ENCODE assay signal across 8 cellular contexts in the genomic region with DNA sequence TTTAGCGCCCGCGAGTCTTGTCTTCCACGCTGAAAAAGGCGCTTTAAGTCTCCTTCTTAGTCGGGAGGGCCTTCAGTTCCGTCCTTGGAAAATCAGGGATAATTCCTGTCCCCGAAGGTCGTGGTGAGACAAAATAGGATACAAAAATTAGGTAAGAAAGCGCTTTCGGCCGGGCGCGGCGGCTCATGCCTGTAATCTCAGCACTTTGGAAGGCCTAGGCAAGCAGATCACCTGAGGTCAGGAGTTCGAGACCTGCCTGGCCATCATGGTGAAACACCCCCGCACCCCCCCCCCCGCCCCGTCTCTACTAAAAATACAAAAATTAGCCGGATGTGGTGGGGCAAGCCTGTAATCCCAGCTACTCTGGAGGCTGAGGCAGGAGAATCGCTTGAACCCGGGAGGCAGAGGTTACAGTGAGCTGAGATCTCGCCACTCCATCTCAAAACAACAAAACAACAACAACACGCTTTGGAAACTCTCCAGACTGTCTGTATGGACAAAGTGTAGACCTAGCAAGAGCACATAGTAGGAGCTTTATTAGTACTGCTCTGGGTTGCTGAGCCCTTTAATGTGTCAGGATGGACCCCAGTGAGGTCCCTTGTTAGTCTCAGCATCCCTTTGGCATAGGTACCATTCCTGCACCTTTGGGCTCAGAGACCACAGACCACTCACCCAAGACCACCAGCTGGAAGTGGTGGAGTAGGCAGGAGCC. TPM values are rescaled to one million over a fixed set of nuclear protein-coding genes. Genes with fewer than 3 reads are reported as not detected.
DNase-seq lines count a peak whose midpoint lies in the region; ATAC-seq and TF ChIP-seq lines count a peak whose summit lies in the region.

No MANE protein-coding gene starts in this region.

- H3K4me1 ChIP-seq in iPS-15b (ENCODE audit: control insufficient read depth, insufficient read depth, low read length) (no peaks in the 10 kb centered on the region), smooth muscle cell (ENCODE audit: low read depth) (peaks cover 5% of the 10 kb centered on the region)

- H3K4me3 Mint-ChIP-seq in HFFc6 = peak overlapping the region; percentile 85
- peak overlapping the region; percentile 58 for H3K4me3 Mint-ChIP-seq in activated CD8-positive, alpha-beta T cell treated with anti-CD3 and anti-CD28 coated beads, Interleukin-2, amount 10 ng/mL, durations not matched to agents 7 days and 5 days

- H3K36me3 Mint-ChIP-seq in HFFc6 (ENCODE audit: low read depth) = no peaks in the 10 kb centered on the region
- H3K36me3 Mint-ChIP-seq in activated CD8-positive, alpha-beta T cell treated with anti-CD3 and anti-CD28 coated beads, Interleukin-2, amount 10 ng/mL, durations not matched to agents 7 days and 5 days (ENCODE audit: low read depth) = peaks cover 2% of the 10 kb centered on the region

- CTCF ChIA-PET in activated CD8-positive, alpha-beta T cell treated with anti-CD3 and anti-CD28 coated beads, Interleukin-2, amount 10 ng/mL, durations not matched to agents 7 days and 5 days (lab: Charles Lee) = no interaction called here

- H3K4me3 ChIP-seq in iPS-15b (ENCODE audit: low read depth, low read length) = peak overlapping the region; percentile 62
- peak overlapping the region; percentile 69 for H3K4me3 ChIP-seq in smooth muscle cell

- H3K79me2 ChIP-seq in smooth muscle cell (ENCODE audit: low read depth) = no peaks in the 10 kb centered on the region

- H3K36me3 ChIP-seq in iPS-15b (ENCODE audit: control insufficient read depth, insufficient read depth, low read length) = no peaks in the 10 kb centered on the region
- no peaks in the 10 kb centered on the region for H3K36me3 ChIP-seq in smooth muscle cell (ENCODE audit: low read depth)

- no peak overlapping the region for H3K9ac ChIP-seq in iPS-15b (ENCODE audit: low read depth, low read length)
- peak overlapping the region; percentile 64 for H3K9ac ChIP-seq in smooth muscle cell (ENCODE audit: low read depth)

- DNase-seq in HFFc6 = no peak
- no peak for DNase-seq in activated CD8-positive, alpha-beta T cell treated with anti-CD3 and anti-CD28 coated beads, Interleukin-2, amount 10 ng/mL, durations not matched to agents 7 days and 5 days
- no peak for DNase-seq in smooth muscle cell (lab: John Stamatoyannopoulos, UW; ENCODE audit: unreplicated experiment)
- no peak for DNase-seq in kidney tubule cell (ENCODE audit: low spot score)
- DNase-seq in NCI-H1417 treated with DMSO at 0.1 percent for 48 hours (lab: John Stamatoyannopoulos, UW) = no peak
- no peak for DNase-seq in stimulated activated naive CD4-positive, alpha-beta T cell treated with Interleukin-2 at 50 U/mL for 16 hours (lab: John Stamatoyannopoulos, UW)

- H3K27ac Mint-ChIP-seq in HFFc6 = peak overlapping the region; percentile 51
- H3K27ac Mint-ChIP-seq in activated CD8-positive, alpha-beta T cell treated with anti-CD3 and anti-CD28 coated beads, Interleukin-2, amount 10 ng/mL, durations not matched to agents 7 days and 5 days = no peak overlapping the region

- peaks cover 4% of the 10 kb centered on the region for H3K27me3 Mint-ChIP-seq in HFFc6 (ENCODE audit: insufficient read depth)
- H3K27me3 Mint-ChIP-seq in activated CD8-positive, alpha-beta T cell treated with anti-CD3 and anti-CD28 coated beads, Interleukin-2, amount 10 ng/mL, durations not matched to agents 7 days and 5 days (ENCODE audit: low read depth) = peaks cover 61% of the 10 kb centered on the region

- H3K9me3 Mint-ChIP-seq in HFFc6 = no peaks in the 10 kb centered on the region
- H3K9me3 Mint-ChIP-seq in activated CD8-positive, alpha-beta T cell treated with anti-CD3 and anti-CD28 coated beads, Interleukin-2, amount 10 ng/mL, durations not matched to agents 7 days and 5 days (ENCODE audit: insufficient read depth) = no peaks in the 10 kb centered on the region

- H3F3A ChIP-seq in smooth muscle cell (ENCODE audit: low read depth) = peaks cover 6% of the 10 kb centered on the region

- peaks cover 8% of the 10 kb centered on the region; the same call in 1 of the 2 replicates for H3K4me1 Mint-ChIP-seq in HFFc6 (ENCODE audit: low read depth)
- peaks cover 6% of the 10 kb centered on the region for H3K4me1 Mint-ChIP-seq in activated CD8-positive, alpha-beta T cell treated with anti-CD3 and anti-CD28 coated beads, Interleukin-2, amount 10 ng/mL, durations not matched to agents 7 days and 5 days (ENCODE audit: low read depth)

- peak overlapping the region; percentile 88 for H3K4me2 ChIP-seq in smooth muscle cell

- H4K20me1 ChIP-seq in smooth muscle cell (ENCODE audit: low read depth) = no peaks in the 10 kb centered on the region

- POLR2A ChIA-PET in activated CD8-positive, alpha-beta T cell treated with anti-CD3 and anti-CD28 coated beads, Interleukin-2, amount 10 ng/mL, durations not matched to agents 7 days and 5 days (lab: Charles Lee) = no interaction called here

- ATAC-seq in activated CD8-positive, alpha-beta T cell treated with anti-CD3 and anti-CD28 coated beads, Interleukin-2, amount 10 ng/mL, durations not matched to agents 7 days and 5 days = no peak
- no peak for ATAC-seq in HG02588 (IDR thresholded peaks at IDR 0.05; ENCODE audit: unreplicated experiment)

- no peaks in the 10 kb centered on the region for H3K9me3 ChIP-seq in iPS-15b (ENCODE audit: control insufficient read depth, insufficient read depth, low read length)
- H3K9me3 ChIP-seq in smooth muscle cell (replicated peaks; ENCODE audit: low read depth) = no peaks in the 10 kb centered on the region

- H2AFZ ChIP-seq in smooth muscle cell (ENCODE audit: low read depth) = peak overlapping the region; percentile 96

- TF ChIP-seq CTCF in HFFc6 (IDR thresholded peaks at IDR 0.05) = no peak
- TF ChIP-seq CTCF in smooth muscle cell (IDR thresholded peaks at IDR 0.05; ENCODE audit: borderline replicate concordance, insufficient read depth, poor library complexity, severe bottlenecking) = no peak

- H3K27ac ChIP-seq in smooth muscle cell (ENCODE audit: low read depth) = no peak overlapping the region

- H3K27me3 ChIP-seq in iPS-15b (ENCODE audit: control insufficient read depth, insufficient read depth, low read length) = peaks cover 41% of the 10 kb centered on the region
- no peaks in the 10 kb centered on the region for H3K27me3 ChIP-seq in smooth muscle cell (ENCODE audit: low read depth)

- WGBS in smooth muscle cell (ENCODE audit: low lambda C conversion rate) = 50% methylated on average over 24 of the region's 24 CpGs

RNA-seq across cellular contexts. Expression of gene TMEM54, which starts 0.8 kb away (rescaled TPM):
- total RNA-seq in HFFc6 (2021; fragmentation: NEBNext Ultra II Directional; extraction: Animal tissue kit (Norgen Biotek cat#: 25700)) = 10 to 100 TPM; 23.4 to 31.4 (median 25.8) TPM
- total RNA-seq in activated CD8-positive, alpha-beta T cell treated with anti-CD3 and anti-CD28 coated beads, Interleukin-2, amount 10 ng/mL, durations not matched to agents 7 days and 5 days = not detected
- 40.9 and 84.1 TPM in 2 replicates for total RNA-seq in smooth muscle cell
- polyA plus RNA-seq in smooth muscle cell = 59.0 and 98.5 TPM in 2 replicates

RNA-seq across cellular contexts. Expression of gene HPCA, which starts 15.7 kb away (rescaled TPM):
- total RNA-seq in HFFc6 (2021; fragmentation: NEBNext Ultra II Directional; extraction: Animal tissue kit (Norgen Biotek cat#: 25700)) = under 1 TPM in 1 of 6 experiments, not detected in 5; 0.23 TPM
- total RNA-seq in activated CD8-positive, alpha-beta T cell treated with anti-CD3 and anti-CD28 coated beads, Interleukin-2, amount 10 ng/mL, durations not matched to agents 7 days and 5 days = not detected
- total RNA-seq in smooth muscle cell = not detected in 2 replicates
- polyA plus RNA-seq in smooth muscle cell = 0.24 TPM in 1 of 2 replicates, not detected in the other

RNA-seq across cellular contexts. Expression of gene FNDC5, which starts 31.3 kb away (rescaled TPM):
- under 1 TPM; 0.28 to 0.90 (median 0.58) TPM for total RNA-seq in HFFc6 (2021; fragmentation: NEBNext Ultra II Directional; extraction: Animal tissue kit (Norgen Biotek cat#: 25700))
- total RNA-seq in activated CD8-positive, alpha-beta T cell treated with anti-CD3 and anti-CD28 coated beads, Interleukin-2, amount 10 ng/mL, durations not matched to agents 7 days and 5 days = not detected
- total RNA-seq in smooth muscle cell = not detected in 2 replicates
- not detected in 2 replicates for polyA plus RNA-seq in smooth muscle cell

Comparison
In these comparisons a context has a peak if more than half of its experiments do, and no peak if none do; other contexts are left out.
1. RNA of gene TMEM54, which starts 0.8 kb away (total RNA-seq): 40.9 to 84.1 TPM in smooth muscle cell and 23.4 to 31.4 TPM in HFFc6; not detected in activated CD8-positive, alpha-beta T cell treated with anti-CD3 and anti-CD28 coated beads, Interleukin-2, amount 10 ng/mL, durations not matched to agents 7 days and 5 days; every median in the first group is over 10 times any median in the second.